ENCODE assay signal across 15 cellular contexts in genomic region chr7:151003572-151003971, GRCh38. TPM values are rescaled to one million over a fixed set of nuclear protein-coding genes. Genes with fewer than 3 reads are reported as not detected.
DNase-seq lines count a peak whose midpoint lies in the region; ATAC-seq and TF ChIP-seq lines count a peak whose summit lies in the region.
"Had no signal": no experiment of that assay in that cellular context is flagged by ENCODE, and none has a peak within 500 bp of the region (broad histone marks: within the 10 kb centered on the region; RNA-seq: fewer than 3 reads in every experiment).

No MANE protein-coding gene starts in this region.

- no peak overlapping the region for H3K18ac ChIP-seq in mesendoderm (ENCODE audit: low read length)

- H3K36me3 Mint-ChIP-seq in osteocyte (ENCODE audit: unreplicated experiment), result no peaks in the 10 kb centered on the region

- no peak overlapping the region for H3K27ac ChIP-seq in mesendoderm (ENCODE audit: low read depth, low read length)
- H3K27ac ChIP-seq: BLaER1 treated with 17β-estradiol and CSF1 and Interleukin-3, amounts not matched to agents 10 nM and 100 nM had no signal

- WGBS in mesendoderm (ENCODE audit: extremely low coverage, insufficient coverage, low lambda C conversion rate), result no CpG with 5 or more reads among the region's 12 CpGs

- H3K4me3 Mint-ChIP-seq in osteocyte (ENCODE audit: unreplicated experiment), result no peak overlapping the region
- H3K4me3 Mint-ChIP-seq: activated CD8-positive, alpha-beta T cell treated with anti-CD3 and anti-CD28 coated beads, Interleukin-2, amount 10 ng/mL, durations not matched to agents 7 days and 5 days; activated naive CD8-positive, alpha-beta T cell; activated T-cell treated with anti-CD3 and anti-CD28 coated beads, Interleukin-2, amount 50 U/mL, for 72 hours had no signal

- H3K27me3 ChIP-seq in mesendoderm (ENCODE audit: insufficient read depth, low read length, poor library complexity), result no peaks in the 10 kb centered on the region
- H3K27me3 ChIP-seq: BLaER1 treated with 17β-estradiol and CSF1 and Interleukin-3, amounts not matched to agents 10 nM and 100 nM had no signal

- peaks cover 8% of the 10 kb centered on the region for H3K4me1 ChIP-seq in mesendoderm (ENCODE audit: control insufficient read depth, low read depth, low read length)

- H2AK5ac ChIP-seq in mesendoderm (ENCODE audit: low read length), result no peak overlapping the region

- DNase-seq in NCI-H1417 (lab: John Stamatoyannopoulos, UW) (peak in 2 of 3 experiments; percentile 39 to 62), NCI-H1417 treated with DMSO at 0.1 percent for 48 hours (lab: John Stamatoyannopoulos, UW) (no peak), HT-29 (ENCODE audit: low spot score) (peak; percentile 55), SHP77 treated with DMSO at 0.1 percent for 48 hours (lab: John Stamatoyannopoulos, UW) (peak; percentile 43), mesendoderm (no peak), osteocyte (ENCODE audit: extremely low spot score, unreplicated experiment) (no peak), NCI-H1694 (lab: John Stamatoyannopoulos, UW) (no peak)
- DNase-seq: activated CD8-positive, alpha-beta T cell treated with anti-CD3 and anti-CD28 coated beads, Interleukin-2, amount 10 ng/mL, durations not matched to agents 7 days and 5 days; activated T-cell treated with anti-CD3 and anti-CD28 coated beads, Interleukin-2, amount 50 U/mL, for 72 hours; foreskin fibroblast; midbrain; NCI-H2171 treated with DMSO at 0.1 percent for 48 hours had no signal

- no peak overlapping the region for H2BK120ac ChIP-seq in mesendoderm (ENCODE audit: low read depth, low read length)

- TF ChIP-seq CTCF in osteocyte (IDR thresholded peaks at IDR 0.05), result no peak

- no peaks in the 10 kb centered on the region for H3K36me3 ChIP-seq in mesendoderm (ENCODE audit: control insufficient read depth, insufficient read depth, low read length)

- H2BK15ac ChIP-seq in mesendoderm (replicated peaks; ENCODE audit: low read depth), result no peak overlapping the region

- no peak overlapping the region for H3K4me2 ChIP-seq in mesendoderm (ENCODE audit: low read length)
- H3K4me2 ChIP-seq: BLaER1 treated with 17β-estradiol and CSF1 and Interleukin-3, amounts not matched to agents 10 nM and 100 nM had no signal

- peaks cover 11% of the 10 kb centered on the region for H3K4me1 Mint-ChIP-seq in osteocyte (ENCODE audit: unreplicated experiment)

- H3K4me3 ChIP-seq in mesendoderm (ENCODE audit: low read length), result no peak overlapping the region
- H3K4me3 ChIP-seq: BLaER1 treated with 17β-estradiol and CSF1 and Interleukin-3, amounts not matched to agents 10 nM and 100 nM had no signal

- no peak overlapping the region for H3K23ac ChIP-seq in mesendoderm (ENCODE audit: low read length)

- H3K27ac Mint-ChIP-seq in osteocyte (ENCODE audit: unreplicated experiment), result no peak overlapping the region
- H3K27ac Mint-ChIP-seq: activated CD8-positive, alpha-beta T cell treated with anti-CD3 and anti-CD28 coated beads, Interleukin-2, amount 10 ng/mL, durations not matched to agents 7 days and 5 days; activated naive CD8-positive, alpha-beta T cell; activated T-cell treated with anti-CD3 and anti-CD28 coated beads, Interleukin-2, amount 50 U/mL, for 72 hours had no signal

- H3K79me2 ChIP-seq in mesendoderm (ENCODE audit: control insufficient read depth, insufficient read depth, low read length), result no peaks in the 10 kb centered on the region

- no peak overlapping the region for H4K5ac ChIP-seq in mesendoderm (ENCODE audit: low read length)

- no peak overlapping the region for H3K9ac ChIP-seq in mesendoderm (ENCODE audit: low read length)
- H3K9ac ChIP-seq: BLaER1 treated with 17β-estradiol and CSF1 and Interleukin-3, amounts not matched to agents 10 nM and 100 nM had no signal

- peaks cover 20% of the 10 kb centered on the region for H3K27me3 Mint-ChIP-seq in osteocyte (ENCODE audit: unreplicated experiment)
- H3K27me3 Mint-ChIP-seq: activated naive CD8-positive, alpha-beta T cell had no signal

- no peak for ATAC-seq in HG03442 (IDR thresholded peaks at IDR 0.05; ENCODE audit: unreplicated experiment)
- ATAC-seq: activated CD8-positive, alpha-beta T cell treated with anti-CD3 and anti-CD28 coated beads, Interleukin-2, amount 10 ng/mL, durations not matched to agents 7 days and 5 days; activated T-cell treated with anti-CD3 and anti-CD28 coated beads, Interleukin-2, amount 50 U/mL, for 72 hours had no signal

- H3K4ac ChIP-seq in mesendoderm (ENCODE audit: low read depth, low read length), result no peak overlapping the region

- no peak overlapping the region for H4K8ac ChIP-seq in mesendoderm (ENCODE audit: low read depth, low read length)

- peak overlapping the region; percentile 56 for H3K56ac ChIP-seq in mesendoderm (ENCODE audit: low read length)

- H2BK5ac ChIP-seq in mesendoderm (ENCODE audit: low read length), result no peak overlapping the region

- H3K9me3 Mint-ChIP-seq in osteocyte (ENCODE audit: unreplicated experiment), result no peaks in the 10 kb centered on the region
- H3K9me3 Mint-ChIP-seq: activated T-cell treated with anti-CD3 and anti-CD28 coated beads, Interleukin-2, amount 50 U/mL, for 72 hours had no signal

- H3K79me1 ChIP-seq in mesendoderm (ENCODE audit: low read length), result no peaks in the 10 kb centered on the region

RNA-seq across cellular contexts. Expression of gene NOS3, which starts 12.8 kb away (rescaled TPM):
- total RNA-seq in HT-29 (2014; rRNA removed; shearing (Covaris generic)), result 6.7 and 13.0 TPM in 2 replicates
- 2.6 TPM for polyA plus RNA-seq in mesendoderm (2013, experiment 1 of 2)
- polyA plus RNA-seq in mesendoderm (2013, experiment 2 of 2), result 2.6 TPM
- total RNA-seq in osteocyte, result 0.73 TPM in 1 of 2 replicates, not detected in the other

RNA-seq across cellular contexts. Expression of gene ATG9B, which starts 20.7 kb away (rescaled TPM):
- 0.47 and 1.0 TPM in 2 replicates for total RNA-seq in HT-29 (2014; rRNA removed; shearing (Covaris generic))
- polyA plus RNA-seq in mesendoderm (2013, experiment 1 of 2), result 1.1 TPM
- 0.53 TPM for polyA plus RNA-seq in mesendoderm (2013, experiment 2 of 2)
- total RNA-seq in osteocyte, result 0.11 and 0.39 TPM in 2 replicates

RNA-seq across cellular contexts. Expression of gene ABCB8, which starts 24.7 kb away (rescaled TPM):
- 81.6 and 97.8 TPM in 2 replicates for total RNA-seq in HT-29 (2014; rRNA removed; shearing (Covaris generic))
- polyA plus RNA-seq in mesendoderm (2013, experiment 1 of 2), result 7.0 TPM
- polyA plus RNA-seq in mesendoderm (2013, experiment 2 of 2), result 6.8 TPM
- total RNA-seq in osteocyte, result 38.1 and 39.7 TPM in 2 replicates

RNA-seq across cellular contexts. Expression of gene KCNH2, which starts 25.5 kb away (rescaled TPM):
- total RNA-seq in HT-29 (2014; rRNA removed; shearing (Covaris generic)), result 2.2 and 2.8 TPM in 2 replicates
- 0.93 TPM for polyA plus RNA-seq in mesendoderm (2013, experiment 1 of 2)
- polyA plus RNA-seq in mesendoderm (2013, experiment 2 of 2), result 0.73 TPM
- not detected in 2 replicates for total RNA-seq in osteocyte
- total RNA-seq: activated CD8-positive, alpha-beta T cell treated with anti-CD3 and anti-CD28 coated beads, Interleukin-2, amount 10 ng/mL, durations not matched to agents 7 days and 5 days had no signal

RNA-seq across cellular contexts. Expression of gene ASIC3, which starts 44.8 kb away (rescaled TPM):
- total RNA-seq in HT-29 (2014; rRNA removed; shearing (Covaris generic)), result 1.5 and 2.2 TPM in 2 replicates
- polyA plus RNA-seq in mesendoderm (2013, experiment 1 of 2), result 0.27 TPM
- polyA plus RNA-seq in mesendoderm (2013, experiment 2 of 2), result 0.31 TPM
- total RNA-seq in osteocyte, result 3.6 and 5.8 TPM in 2 replicates

Comparison
In these comparisons a context has a peak if more than half of its experiments do, and no peak if none do; other contexts are left out.
1. DNase-seq: peak in NCI-H1417 (2 of 3), HT-29 (single experiment) and SHP77 treated with DMSO at 0.1 percent for 48 hours (single experiment); none in NCI-H1417 treated with DMSO at 0.1 percent for 48 hours (single experiment), mesendoderm (single experiment), osteocyte (single experiment) and NCI-H1694 (single experiment).